ENCODE assay signal across 10 cellular contexts in genomic region chr20:38723982-38724602, GRCh38. TPM values are rescaled to one million over a fixed set of nuclear protein-coding genes. Genes with fewer than 3 reads are reported as not detected.
DNase-seq lines count a peak whose midpoint lies in the region; ATAC-seq and TF ChIP-seq lines count a peak whose summit lies in the region.
"Had no signal": no experiment of that assay in that cellular context is flagged by ENCODE, and none has a peak within 500 bp of the region (broad histone marks: within the 10 kb centered on the region; RNA-seq: fewer than 3 reads in every experiment).

A gene with protein sequence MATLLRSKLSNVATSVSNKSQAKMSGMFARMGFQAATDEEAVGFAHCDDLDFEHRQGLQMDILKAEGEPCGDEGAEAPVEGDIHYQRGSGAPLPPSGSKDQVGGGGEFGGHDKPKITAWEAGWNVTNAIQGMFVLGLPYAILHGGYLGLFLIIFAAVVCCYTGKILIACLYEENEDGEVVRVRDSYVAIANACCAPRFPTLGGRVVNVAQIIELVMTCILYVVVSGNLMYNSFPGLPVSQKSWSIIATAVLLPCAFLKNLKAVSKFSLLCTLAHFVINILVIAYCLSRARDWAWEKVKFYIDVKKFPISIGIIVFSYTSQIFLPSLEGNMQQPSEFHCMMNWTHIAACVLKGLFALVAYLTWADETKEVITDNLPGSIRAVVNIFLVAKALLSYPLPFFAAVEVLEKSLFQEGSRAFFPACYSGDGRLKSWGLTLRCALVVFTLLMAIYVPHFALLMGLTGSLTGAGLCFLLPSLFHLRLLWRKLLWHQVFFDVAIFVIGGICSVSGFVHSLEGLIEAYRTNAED (plus strand): TSS chr20:38724486. CDS start chr20:38724725, 239 bp downstream.

- H3K27me3 Mint-ChIP-seq in T-cell (peaks cover 72 to 89% of the 10 kb centered on the region in 2 donors), endodermal cell (ENCODE audit: insufficient read depth) (peaks cover 100% of the 10 kb centered on the region)
- H3K27me3 Mint-ChIP-seq in stimulated activated naive B cell treated with anti-CD40 and anti-IgM and Interleukin-4, amounts not matched to agents 10 μg/mL and 1 μg/mL and 100 μg/mL, for 72 hours = peaks cover 83 to 99% of the 10 kb centered on the region in 2 donors

- ATAC-seq in T-cell (replicated peaks in 1 of 4) = no peak
- ATAC-seq in stimulated activated naive B cell treated with anti-CD40 and anti-IgM and Interleukin-4, amounts not matched to agents 10 μg/mL and 1 μg/mL and 100 μg/mL, for 72 hours (replicated peaks) = no peak
- no peak for ATAC-seq in GM18502 (IDR thresholded peaks at IDR 0.05; ENCODE audit: poor library complexity, unreplicated experiment)
- ATAC-seq in Right ventricle myocardium inferior = no peak
- no peak for ATAC-seq in HG02973 (IDR thresholded peaks at IDR 0.05; ENCODE audit: unreplicated experiment)

- no peak within 1 kb of the TSS for H3K9ac ChIP-seq in endodermal cell (ENCODE audit: extremely low read depth, low read length, poor library complexity, severe bottlenecking)

- TF ChIP-seq CTCF in endodermal cell (conservative IDR thresholded peaks at IDR 0.05) = no peak

- POLR2A ChIA-PET in T-cell (lab: Charles Lee) = no interaction called here

- no peaks in the 10 kb centered on the region for H3K9me3 ChIP-seq in endodermal cell (ENCODE audit: control insufficient read depth, low read length)

- peaks cover 10% of the 10 kb centered on the region for H3K4me1 ChIP-seq in endodermal cell (ENCODE audit: control insufficient read depth, insufficient read depth, low read length)

- CTCF ChIA-PET in T-cell (lab: Charles Lee) = interaction anchor here (0.5 to 0.6 kb wide), 2 partner anchors 8 to 10 kb away, joined by 3 to 7 read pairs; no protein-coding TSS in a partner anchor

- 0% methylated on average over 9 to 58 of the region's 58 CpGs for WGBS in endodermal cell (ENCODE audit: insufficient coverage in 1 of 2, insufficient read length in 1 of 2), 2 experiments

- H3K9me3 Mint-ChIP-seq in T-cell (peaks cover 0 to 2% (median 0%) of the 10 kb centered on the region in 3 donors), endodermal cell (no peaks in the 10 kb centered on the region)
- H3K9me3 Mint-ChIP-seq in stimulated activated naive B cell treated with anti-CD40 and anti-IgM and Interleukin-4, amounts not matched to agents 10 μg/mL and 1 μg/mL and 100 μg/mL, for 72 hours = peaks cover 0 to 8% of the 10 kb centered on the region in 2 donors

- no peaks in the 10 kb centered on the region for H3K36me3 ChIP-seq in endodermal cell (ENCODE audit: control insufficient read depth, insufficient read depth, low read length)

- H3K4me1 Mint-ChIP-seq in T-cell = peaks cover 42 to 48% (median 46%) of the 10 kb centered on the region in 3 donors
- H3K4me1 Mint-ChIP-seq in endodermal cell = peaks cover 32% of the 10 kb centered on the region
- H3K4me1 Mint-ChIP-seq in stimulated activated naive B cell treated with anti-CD40 and anti-IgM and Interleukin-4, amounts not matched to agents 10 μg/mL and 1 μg/mL and 100 μg/mL, for 72 hours = peaks cover 54 to 67% of the 10 kb centered on the region in 2 donors

- H3K27ac Mint-ChIP-seq in T-cell (no peak within 1 kb of the TSS), endodermal cell (no peak within 1 kb of the TSS)
- peak within 1 kb of the TSS; percentile 82 for H3K27ac Mint-ChIP-seq in stimulated activated naive B cell treated with anti-CD40 and anti-IgM and Interleukin-4, amounts not matched to agents 10 μg/mL and 1 μg/mL and 100 μg/mL, for 72 hours

- H3K36me3 Mint-ChIP-seq in T-cell = peaks cover 1% of the 10 kb centered on the region
- H3K36me3 Mint-ChIP-seq in endodermal cell (ENCODE audit: low read depth) = no peaks in the 10 kb centered on the region
- peaks cover 14 to 19% of the 10 kb centered on the region in 2 donors for H3K36me3 Mint-ChIP-seq in stimulated activated naive B cell treated with anti-CD40 and anti-IgM and Interleukin-4, amounts not matched to agents 10 μg/mL and 1 μg/mL and 100 μg/mL, for 72 hours

- peaks cover 100% of the 10 kb centered on the region for H3K27me3 ChIP-seq in endodermal cell (ENCODE audit: control insufficient read depth, insufficient read depth, low read length, poor library complexity, severe bottlenecking)

- DNase-seq in activated CD8-positive, alpha-beta memory T cell treated with anti-CD3 and anti-CD28 coated beads, Interleukin-2, amount 50 U/mL, for 48 hours = peak; percentile 57
- no peak for DNase-seq in activated CD8-positive, alpha-beta memory T cell treated with anti-CD3 and anti-CD28 coated beads for 24 hours
- DNase-seq in T-cell (peak in 3 of 34 experiments; percentile 8 to 9 (median 9)), endodermal cell (peak; percentile 75), Right ventricle myocardium inferior (ENCODE audit: missing footprints) (no peak)
- DNase-seq in stimulated activated naive B cell treated with anti-CD40 and anti-IgM and Interleukin-4, amounts not matched to agents 10 μg/mL and 1 μg/mL and 100 μg/mL, for 72 hours = no peak
- DNase-seq: NCI-H774 had no signal

- no peak within 1 kb of the TSS for H3K4me3 ChIP-seq in endodermal cell (ENCODE audit: low read length)
- H3K4me3 ChIP-seq: lung had no signal

- H3K27ac ChIP-seq in endodermal cell (ENCODE audit: low read depth, low read length) = no peak within 1 kb of the TSS

- intact Hi-C loops in Right ventricle myocardium inferior (cut with DNase I) = no loop called here

- H3K4me3 Mint-ChIP-seq in T-cell (peak within 1 kb of the TSS; percentile 50 to 64 (median 52)), endodermal cell (peak within 1 kb of the TSS; percentile 41)
- H3K4me3 Mint-ChIP-seq in stimulated activated naive B cell treated with anti-CD40 and anti-IgM and Interleukin-4, amounts not matched to agents 10 μg/mL and 1 μg/mL and 100 μg/mL, for 72 hours = peak within 1 kb of the TSS; percentile 61 to 73

RNA-seq across cellular contexts. Expression of the gene that starts here (rescaled TPM):
- total RNA-seq in T-cell (not detected), endodermal cell (not detected), Right ventricle myocardium inferior (not detected)
- polyA plus RNA-seq in endodermal cell (2013, experiment 1 of 2) = 0.64 TPM
- polyA plus RNA-seq in endodermal cell (2013, experiment 2 of 2) = 0.37 TPM
- total RNA-seq: lung had no signal
- polyA plus RNA-seq: lung had no signal

Comparison
In these comparisons a context has a peak if more than half of its experiments do, and no peak if none do; other contexts are left out.
1. Peak in DNase-seq in endodermal cell; RNA of the gene not detected or under 1 TPM.